Comparison of ENCODE assay signal across 9 cellular contexts in the genomic region with DNA sequence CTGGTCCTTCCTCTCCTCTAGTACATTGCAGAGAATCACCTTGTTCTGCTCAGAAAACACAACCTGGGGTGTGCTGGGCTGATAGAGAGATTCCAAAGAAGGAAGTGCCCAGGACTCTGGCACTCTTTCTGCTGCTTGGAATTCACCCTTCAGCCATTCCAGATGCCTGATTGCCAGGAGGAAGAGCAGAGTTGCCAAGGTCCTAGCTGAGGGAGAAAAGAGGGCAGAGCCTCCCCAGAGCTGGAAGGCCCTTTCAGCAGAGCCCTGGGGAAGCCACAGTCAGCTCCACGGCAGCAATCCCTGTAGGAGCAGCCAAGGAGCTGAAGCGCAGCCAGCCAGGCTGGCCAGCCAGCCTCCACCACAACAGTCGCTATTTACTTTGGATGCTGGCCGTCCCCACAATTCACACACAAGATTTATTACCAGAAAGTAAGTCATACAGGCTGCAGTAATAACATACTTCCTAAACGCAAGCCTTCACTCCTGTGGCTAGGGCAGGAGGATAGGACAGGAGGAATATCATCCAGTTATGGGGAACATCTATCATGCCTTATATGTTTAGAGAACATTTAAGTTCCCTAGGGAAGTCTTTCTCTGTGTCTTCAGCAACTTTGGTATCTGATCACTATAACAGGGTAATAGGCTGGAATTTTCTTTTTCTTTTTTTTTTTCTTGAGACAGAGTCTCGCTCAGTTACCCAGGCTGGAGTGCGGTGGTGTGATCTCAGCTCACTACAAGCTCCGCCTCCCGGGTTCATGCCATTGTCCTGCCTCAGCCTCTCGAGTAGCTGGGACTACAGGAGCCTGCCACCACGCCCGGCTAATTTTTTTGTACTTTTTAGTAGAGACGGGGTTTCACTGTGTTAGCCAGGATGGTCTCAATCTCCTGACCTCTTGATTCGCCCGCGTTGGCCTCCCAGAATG. TPM values are rescaled to one million over a fixed set of nuclear protein-coding genes. Genes with fewer than 3 reads are reported as not detected.
DNase-seq lines count a peak whose midpoint lies in the region; ATAC-seq and TF ChIP-seq lines count a peak whose summit lies in the region.
"Had no signal": no experiment of that assay in that cellular context is flagged by ENCODE, and none has a peak within 500 bp of the region (broad histone marks: within the 10 kb centered on the region; RNA-seq: fewer than 3 reads in every experiment).

No MANE protein-coding gene starts in this region.

- intact Hi-C loops in right cardiac atrium (cut with DNase I) (loop anchor here in 1 of 4 donors (10.0 kb wide), 1 partner anchor 129 kb away; no protein-coding TSS in a partner anchor), gastrocnemius medialis (cut with DNase I; ENCODE audit: low total_unique reads) (no loop called here)

- TF ChIP-seq POLR2A in gastrocnemius medialis (IDR thresholded peaks at IDR 0.05): no peak

- H3K4me1 ChIP-seq in right cardiac atrium (ENCODE audit: control insufficient read depth, insufficient read depth, low read length): no peaks in the 10 kb centered on the region
- no peaks in the 10 kb centered on the region for H3K4me1 ChIP-seq in gastrocnemius medialis

- H3K27ac ChIP-seq in right cardiac atrium (ENCODE audit: low read length) (no peak overlapping the region), gastrocnemius medialis (peak overlapping the region; percentile 60 to 68 (median 66))

- H3K27me3 ChIP-seq in right cardiac atrium (ENCODE audit: control insufficient read depth, insufficient read depth) (no peaks in the 10 kb centered on the region), gastrocnemius medialis (no peaks in the 10 kb centered on the region)

- H3K36me3 Mint-ChIP-seq in stimulated activated memory B cell treated with anti-CD40 and anti-IgM and Interleukin-4, amounts not matched to agents 10 μg/mL and 1 μg/mL and 100 μg/mL, for 72 hours: no peaks in the 10 kb centered on the region

- peaks cover 30% of the 10 kb centered on the region for H3K27me3 Mint-ChIP-seq in stimulated activated memory B cell treated with anti-CD40 and anti-IgM and Interleukin-4, amounts not matched to agents 10 μg/mL and 1 μg/mL and 100 μg/mL, for 72 hours

- DNase-seq in GM04504 (ENCODE audit: low read depth) (peak; percentile 90), anterior cingulate cortex (lab: John Stamatoyannopoulos, UW) (peak in 41 of 58 donors; percentile 3 to 75 (median 37)), right cardiac atrium (peak; percentile 88 to 95 (median 93)), gastrocnemius medialis (peak; percentile 35 to 69), NCI-H187 (lab: John Stamatoyannopoulos, UW) (no peak)
- no peak for DNase-seq in activated naive CD4-positive, alpha-beta T cell (lab: John Stamatoyannopoulos, UW)
- DNase-seq: cortex of kidney had no signal

- H3K27ac Mint-ChIP-seq in stimulated activated memory B cell treated with anti-CD40 and anti-IgM and Interleukin-4, amounts not matched to agents 10 μg/mL and 1 μg/mL and 100 μg/mL, for 72 hours: no peak overlapping the region

- no peaks in the 10 kb centered on the region for H3K4me1 Mint-ChIP-seq in stimulated activated memory B cell treated with anti-CD40 and anti-IgM and Interleukin-4, amounts not matched to agents 10 μg/mL and 1 μg/mL and 100 μg/mL, for 72 hours

- WGBS in right cardiac atrium: 65% methylated on average over 16 of the region's 16 CpGs

- no peak overlapping the region for H3K4me3 ChIP-seq in right cardiac atrium (ENCODE audit: low read length)
- H3K4me3 ChIP-seq in gastrocnemius medialis: no peak overlapping the region

- in situ Hi-C loops in gastrocnemius medialis (cut with MboI; ENCODE audit: low sequenced_read_pairs in 4 of 4): no loop called here

- no peaks in the 10 kb centered on the region for H3K36me3 ChIP-seq in gastrocnemius medialis

- TF ChIP-seq CTCF in gastrocnemius medialis (IDR thresholded peaks at IDR 0.05 in 4 of 5, conservative IDR thresholded peaks at IDR 0.05 in 1 of 5): no peak

- ATAC-seq in right cardiac atrium (peak; percentile 98), gastrocnemius medialis (peak; percentile 74 to 82), HG03045 (IDR thresholded peaks at IDR 0.05; ENCODE audit: unreplicated experiment) (no peak)
- ATAC-seq in stimulated activated memory B cell treated with anti-CD40 and anti-IgM and Interleukin-4, amounts not matched to agents 10 μg/mL and 1 μg/mL and 100 μg/mL, for 72 hours: no peak

- H3K9me3 ChIP-seq in right cardiac atrium (ENCODE audit: control insufficient read depth, low read length): no peaks in the 10 kb centered on the region
- H3K9me3 ChIP-seq in gastrocnemius medialis: no peaks in the 10 kb centered on the region

- H3K4me3 Mint-ChIP-seq in stimulated activated memory B cell treated with anti-CD40 and anti-IgM and Interleukin-4, amounts not matched to agents 10 μg/mL and 1 μg/mL and 100 μg/mL, for 72 hours: no peak overlapping the region

- no peaks in the 10 kb centered on the region for H3K9me3 Mint-ChIP-seq in stimulated activated memory B cell treated with anti-CD40 and anti-IgM and Interleukin-4, amounts not matched to agents 10 μg/mL and 1 μg/mL and 100 μg/mL, for 72 hours

RNA-seq across cellular contexts. Expression of a gene that starts 36.6 kb away (rescaled TPM):
- total RNA-seq in right cardiac atrium (1 to 10 TPM; 4.4 to 6.5 (median 5.6) TPM), gastrocnemius medialis (under 1 TPM in 1 of 4 donors, not detected in 3; 0.19 TPM)
- 2.2 TPM for polyA plus RNA-seq in right cardiac atrium

Comparison
In these comparisons a context has a peak if more than half of its experiments do, and no peak if none do; other contexts are left out.
1. DNase-seq: peak in GM04504 (single experiment), anterior cingulate cortex (41 of 58), right cardiac atrium (3 of 3) and gastrocnemius medialis (2 of 2); none in NCI-H187 (0 of 2) and activated naive CD4-positive, alpha-beta T cell (0 of 4).
2. ATAC-seq: peak in right cardiac atrium (2 of 2) and gastrocnemius medialis (2 of 2); none in stimulated activated memory B cell treated with anti-CD40 and anti-IgM and Interleukin-4, amounts not matched to agents 10 μg/mL and 1 μg/mL and 100 μg/mL, for 72 hours (single experiment) and HG03045 (single experiment).
3. RNA of a gene that starts 36.6 kb away (total RNA-seq): 4.4 to 6.5 TPM in right cardiac atrium; 0.19 TPM in gastrocnemius medialis; every median in the first group is over 4 times any median in the second.